Comparison of ENCODE assay signal across 25 cellular contexts in genomic region chr3:17300441-17300840, GRCh38.
DNase-seq lines count a peak whose midpoint lies in the region; ATAC-seq and TF ChIP-seq lines count a peak whose summit lies in the region.
"Had no signal": no experiment of that assay in that cellular context is flagged by ENCODE, and none has a peak within 500 bp of the region (broad histone marks: within the 10 kb centered on the region; RNA-seq: fewer than 3 reads in every experiment).

No MANE protein-coding gene starts in this region.

- no peak for TF ChIP-seq POLR2A in esophagus muscularis mucosa (IDR thresholded peaks at IDR 0.05; ENCODE audit: low read depth)

- H3K27ac Mint-ChIP-seq in activated naive CD4-positive, alpha-beta T cell treated with anti-CD3 and anti-CD28 coated beads for 36 hours: peak overlapping the region; percentile 10
- H3K27ac Mint-ChIP-seq in T-helper 2 cell treated with Interferon-gamma antibody and Interleukin-4, amounts not matched to agents 5 μg/mL and 100 μg/mL, for 36 hours: peak overlapping the region; percentile 9
- peak overlapping the region; percentile 51 for H3K27ac Mint-ChIP-seq in stimulated activated effector memory CD8-positive, alpha-beta T cell treated with anti-CD3 and anti-CD28 coated beads, Interleukin-12 subunit alpha, Interleukin-12 subunit beta, amount 100 ng/mL, for 72 hours
- H3K27ac Mint-ChIP-seq: T-helper 1 cell treated with Interleukin-12 subunit alpha and Interleukin-12 subunit beta and Interleukin-4 antibody, amounts not matched to agents 30 μg/mL and 1 μg/mL, for 36 hours had no signal

- CTCF ChIA-PET in activated naive CD4-positive, alpha-beta T cell treated with anti-CD3 and anti-CD28 coated beads for 36 hours (lab: Charles Lee): interaction anchor here (0.6 to 0.8 kb wide), 2 partner anchors 540 to 714 kb away, joined by 4 read pairs; no protein-coding TSS in a partner anchor

- H3K27ac ChIP-seq in esophagus muscularis mucosa (replicated peaks in 1 of 4): no peak overlapping the region
- H3K27ac ChIP-seq: left ventricle myocardium inferior, sigmoid colon, SJCRH30, WERI-Rb-1 had no signal

- H3K9me3 ChIP-seq in BE2C: no peaks in the 10 kb centered on the region
- no peaks in the 10 kb centered on the region for H3K9me3 ChIP-seq in esophagus muscularis mucosa
- H3K9me3 ChIP-seq: left ventricle myocardium inferior, sigmoid colon, SJCRH30 had no signal

- H3K27me3 Mint-ChIP-seq in activated naive CD4-positive, alpha-beta T cell treated with anti-CD3 and anti-CD28 coated beads for 36 hours (ENCODE audit: low read depth): no peaks in the 10 kb centered on the region
- no peaks in the 10 kb centered on the region for H3K27me3 Mint-ChIP-seq in T-helper 2 cell treated with Interferon-gamma antibody and Interleukin-4, amounts not matched to agents 5 μg/mL and 100 μg/mL, for 36 hours (ENCODE audit: low read depth)

- DNase-seq in activated naive CD4-positive, alpha-beta T cell treated with anti-CD3 and anti-CD28 coated beads for 36 hours: no peak
- no peak for DNase-seq in activated naive CD4-positive, alpha-beta T cell treated with Interleukin-2 at 50 U/mL for 16 hours
- DNase-seq in T-helper 2 cell treated with Interferon-gamma antibody and Interleukin-4, amounts not matched to agents 5 μg/mL and 100 μg/mL, for 36 hours (ENCODE audit: low spot score): no peak
- DNase-seq in dermis microvascular lymphatic vessel endothelial cell (ENCODE audit: low read depth in 2 of 2): peak; percentile 28 to 46
- DNase-seq in stimulated activated effector memory CD8-positive, alpha-beta T cell treated with anti-CD3 and anti-CD28 coated beads, Interleukin-12 subunit alpha, Interleukin-12 subunit beta, amount 100 ng/mL, for 72 hours (ENCODE audit: low spot score in 2 of 2): no peak
- DNase-seq in BE2C: no peak
- DNase-seq in esophagus muscularis mucosa (ENCODE audit: extremely low spot score): no peak
- DNase-seq: ACHN, anterior cingulate cortex, C1 segment of cervical spinal cord, dorsolateral prefrontal cortex, GF-D8, left ventricle myocardium inferior, midbrain, MM.1S, NCI-H1436 treated with DMSO at 0.1 percent for 48 hours, NCI-H510A treated with DMSO at 0.1 percent for 48 hours, posterior cingulate gyrus, sigmoid colon, SJCRH30, WERI-Rb-1 had no signal

- intact Hi-C loops in activated naive CD4-positive, alpha-beta T cell treated with anti-CD3 and anti-CD28 coated beads for 36 hours (cut with micrococcal nuclease): no loop called here
- intact Hi-C loops in esophagus muscularis mucosa (cut with DNase I): no loop called here

- no peaks in the 10 kb centered on the region for H3K4me1 ChIP-seq in BE2C
- peaks cover 0 to 6% (median 3%) of the 10 kb centered on the region in 4 donors for H3K4me1 ChIP-seq in esophagus muscularis mucosa
- H3K4me1 ChIP-seq: SJCRH30 had no signal

- WGBS in esophagus muscularis mucosa: 72% methylated on average over 4 of the region's 4 CpGs

- no peaks in the 10 kb centered on the region for H3K9me3 Mint-ChIP-seq in activated naive CD4-positive, alpha-beta T cell treated with anti-CD3 and anti-CD28 coated beads for 36 hours
- no peaks in the 10 kb centered on the region for H3K9me3 Mint-ChIP-seq in T-helper 2 cell treated with Interferon-gamma antibody and Interleukin-4, amounts not matched to agents 5 μg/mL and 100 μg/mL, for 36 hours
- H3K9me3 Mint-ChIP-seq in stimulated activated effector memory CD8-positive, alpha-beta T cell treated with anti-CD3 and anti-CD28 coated beads, Interleukin-12 subunit alpha, Interleukin-12 subunit beta, amount 100 ng/mL, for 72 hours: no peaks in the 10 kb centered on the region
- H3K9me3 Mint-ChIP-seq: neural crest cell; T-helper 1 cell treated with Interleukin-12 subunit alpha and Interleukin-12 subunit beta and Interleukin-4 antibody, amounts not matched to agents 30 μg/mL and 1 μg/mL, for 36 hours had no signal

- H3K36me3 Mint-ChIP-seq in activated naive CD4-positive, alpha-beta T cell treated with anti-CD3 and anti-CD28 coated beads for 36 hours (ENCODE audit: low read depth): peaks cover 7% of the 10 kb centered on the region
- H3K36me3 Mint-ChIP-seq in T-helper 2 cell treated with Interferon-gamma antibody and Interleukin-4, amounts not matched to agents 5 μg/mL and 100 μg/mL, for 36 hours (ENCODE audit: low read depth): peaks cover 3% of the 10 kb centered on the region
- H3K36me3 Mint-ChIP-seq in stimulated activated effector memory CD8-positive, alpha-beta T cell treated with anti-CD3 and anti-CD28 coated beads, Interleukin-12 subunit alpha, Interleukin-12 subunit beta, amount 100 ng/mL, for 72 hours: no peaks in the 10 kb centered on the region

- peaks cover 8% of the 10 kb centered on the region for H3K4me1 Mint-ChIP-seq in activated naive CD4-positive, alpha-beta T cell treated with anti-CD3 and anti-CD28 coated beads for 36 hours (ENCODE audit: low read depth)
- H3K4me1 Mint-ChIP-seq in T-helper 2 cell treated with Interferon-gamma antibody and Interleukin-4, amounts not matched to agents 5 μg/mL and 100 μg/mL, for 36 hours (ENCODE audit: low read depth): peaks cover 6% of the 10 kb centered on the region
- peaks cover 6% of the 10 kb centered on the region for H3K4me1 Mint-ChIP-seq in stimulated activated effector memory CD8-positive, alpha-beta T cell treated with anti-CD3 and anti-CD28 coated beads, Interleukin-12 subunit alpha, Interleukin-12 subunit beta, amount 100 ng/mL, for 72 hours
- H3K4me1 Mint-ChIP-seq: neural crest cell had no signal

- no peak for TF ChIP-seq EP300 in esophagus muscularis mucosa (IDR thresholded peaks at IDR 0.05)

- TF ChIP-seq CTCF in BE2C (IDR thresholded peaks at IDR 0.05; ENCODE audit: low read depth, low read length) (no peak), esophagus muscularis mucosa (IDR thresholded peaks at IDR 0.05) (no peak)

- H3K27me3 ChIP-seq in BE2C: no peaks in the 10 kb centered on the region
- H3K27me3 ChIP-seq in esophagus muscularis mucosa: no peaks in the 10 kb centered on the region
- H3K27me3 ChIP-seq: dorsolateral prefrontal cortex, sigmoid colon, SJCRH30 had no signal

- H3K36me3 ChIP-seq in BE2C (no peaks in the 10 kb centered on the region), esophagus muscularis mucosa (no peaks in the 10 kb centered on the region)
- H3K36me3 ChIP-seq: left ventricle myocardium inferior, sigmoid colon, SJCRH30, WERI-Rb-1 had no signal

- ATAC-seq in stimulated activated effector memory CD8-positive, alpha-beta T cell treated with anti-CD3 and anti-CD28 coated beads, Interleukin-12 subunit alpha, Interleukin-12 subunit beta, amount 100 ng/mL, for 72 hours: no peak
- ATAC-seq in HG02870 (IDR thresholded peaks at IDR 0.05; ENCODE audit: unreplicated experiment): no peak
- ATAC-seq: HCT116 had no signal

- H3K4me3 ChIP-seq in BE2C (ENCODE audit: low read depth, low read length): no peak overlapping the region
- no peak overlapping the region for H3K4me3 ChIP-seq in esophagus muscularis mucosa
- H3K4me3 ChIP-seq: dorsolateral prefrontal cortex, left ventricle myocardium inferior, sigmoid colon, SJCRH30 had no signal

- H3K4me3 Mint-ChIP-seq in activated naive CD4-positive, alpha-beta T cell treated with anti-CD3 and anti-CD28 coated beads for 36 hours: no peak overlapping the region
- peak overlapping the region; percentile 16 for H3K4me3 Mint-ChIP-seq in T-helper 2 cell treated with Interferon-gamma antibody and Interleukin-4, amounts not matched to agents 5 μg/mL and 100 μg/mL, for 36 hours
- peak overlapping the region; percentile 30 for H3K4me3 Mint-ChIP-seq in stimulated activated effector memory CD8-positive, alpha-beta T cell treated with anti-CD3 and anti-CD28 coated beads, Interleukin-12 subunit alpha, Interleukin-12 subunit beta, amount 100 ng/mL, for 72 hours
- H3K4me3 Mint-ChIP-seq: neural crest cell; T-helper 1 cell treated with Interleukin-12 subunit alpha and Interleukin-12 subunit beta and Interleukin-4 antibody, amounts not matched to agents 30 μg/mL and 1 μg/mL, for 36 hours had no signal

Comparison
In these comparisons a context has a peak if more than half of its experiments do, and no peak if none do; other contexts are left out.
1. DNase-seq: peak in dermis microvascular lymphatic vessel endothelial cell (2 of 2); none in activated naive CD4-positive, alpha-beta T cell treated with anti-CD3 and anti-CD28 coated beads for 36 hours (single experiment), activated naive CD4-positive, alpha-beta T cell treated with Interleukin-2 at 50 U/mL for 16 hours (single experiment), T-helper 2 cell treated with Interferon-gamma antibody and Interleukin-4, amounts not matched to agents 5 μg/mL and 100 μg/mL, for 36 hours (single experiment), stimulated activated effector memory CD8-positive, alpha-beta T cell treated with anti-CD3 and anti-CD28 coated beads, Interleukin-12 subunit alpha, Interleukin-12 subunit beta, amount 100 ng/mL, for 72 hours (0 of 2), BE2C (single experiment) and esophagus muscularis mucosa (single experiment).
2. Peak in every context shown above with its lines, with median percentiles within 50 percentile points of each other: H3K27ac Mint-ChIP-seq.